Comparison of ENCODE assay signal across 9 cellular contexts in genomic region chr5:146041180-146041789, GRCh38.
DNase-seq lines count a peak whose midpoint lies in the region; ATAC-seq, FAIRE-seq and TF ChIP-seq lines count a peak whose summit lies in the region.
"Had no signal": no experiment of that assay in that cellular context is flagged by ENCODE, and none has a peak within 500 bp of the region (broad histone marks: within the 10 kb centered on the region; RNA-seq: fewer than 3 reads in every experiment).

No MANE protein-coding gene starts in this region.

- ATAC-seq in HG03460 (IDR thresholded peaks at IDR 0.05; ENCODE audit: unreplicated experiment), result peak; percentile 62
- peak; percentile 42 for ATAC-seq in body of pancreas
- ATAC-seq in pancreas, result peak in 3 of 4 donors; percentile 63 to 69 (median 63)
- ATAC-seq in GM21576 (IDR thresholded peaks at IDR 0.05; ENCODE audit: unreplicated experiment), result no peak

- H3K27ac ChIP-seq in breast epithelium (no peak overlapping the region), body of pancreas (no peak overlapping the region), pancreas (no peak overlapping the region)

- peaks cover 6% of the 10 kb centered on the region for H3K36me3 Mint-ChIP-seq in MCF 10A (ENCODE audit: insufficient read depth, unreplicated experiment)
- H3K36me3 Mint-ChIP-seq: activated naive CD4-positive, alpha-beta T cell treated with anti-CD3 and anti-CD28 coated beads, Interleukin-2, amount 50 U/mL, for 24 hours had no signal

- intact Hi-C loops in MCF 10A (cut with micrococcal nuclease), result no loop called here
- intact Hi-C loops in breast epithelium (cut with DNase I; ENCODE audit: low total_unique reads), result no loop called here
- intact Hi-C loops in body of pancreas (cut with DNase I), result no loop called here
- intact Hi-C loops in pancreas (cut with DNase I), result loop anchor here in 1 of 3 donors (10.0 kb wide), 2 partner anchors 56 to 136 kb away; no protein-coding TSS in a partner anchor

- TF ChIP-seq POLR2A in breast epithelium (IDR thresholded peaks at IDR 0.05) (no peak), body of pancreas (IDR thresholded peaks at IDR 0.05) (no peak)

- no peak overlapping the region for H3K4me3 Mint-ChIP-seq in MCF 10A (ENCODE audit: unreplicated experiment)
- H3K4me3 Mint-ChIP-seq: activated naive CD4-positive, alpha-beta T cell treated with anti-CD3 and anti-CD28 coated beads, Interleukin-2, amount 50 U/mL, for 24 hours had no signal

- no peak for FAIRE-seq in pancreas (lab: Jason Lieb, UNC)

- peak overlapping the region; percentile 62 for H3K27ac Mint-ChIP-seq in MCF 10A (ENCODE audit: low read depth, unreplicated experiment)
- H3K27ac Mint-ChIP-seq: activated naive CD4-positive, alpha-beta T cell treated with anti-CD3 and anti-CD28 coated beads, Interleukin-2, amount 50 U/mL, for 24 hours had no signal

- H3K9me3 ChIP-seq in breast epithelium (no peaks in the 10 kb centered on the region), body of pancreas (no peaks in the 10 kb centered on the region), pancreas (no peaks in the 10 kb centered on the region)

- H3K27me3 ChIP-seq in breast epithelium, result no peaks in the 10 kb centered on the region
- H3K27me3 ChIP-seq in body of pancreas, result no peaks in the 10 kb centered on the region
- no peaks in the 10 kb centered on the region for H3K27me3 ChIP-seq in pancreas

- no TSS peak for BruUV-seq in MCF 10A (replicated peaks; lab: Mats Ljungman, UMichigan)

- TF ChIP-seq CTCF in MCF 10A (IDR thresholded peaks at IDR 0.05; ENCODE audit: unreplicated experiment) (no peak), breast epithelium (IDR thresholded peaks at IDR 0.05) (peak in 1 of 3 donors; percentile 29), body of pancreas (IDR thresholded peaks at IDR 0.05) (peak in 6 of 7 experiments; percentile 25 to 39 (median 30)), pancreas (IDR thresholded peaks at IDR 0.05) (peak in 3 of 4 donors; percentile 12 to 36 (median 28))

- POLR2A ChIA-PET in MCF 10A (lab: Yijun Ruan, JAX), result interaction anchor here (0.5 to 7.4 kb wide), 12 partner anchors 9 to 240 kb away, joined by 3 to 112 read pairs (median 6); partner anchors contain the start of genes PRELID2 and SH3RF2

- peak; percentile 34 for DNase-seq in MCF 10A (ENCODE audit: unreplicated experiment)
- DNase-seq in breast epithelium (ENCODE audit: low spot score in 2 of 2), result no peak
- DNase-seq in body of pancreas, result no peak
- DNase-seq in pancreas, result no peak
- no peak for DNase-seq in NCI-H1092 treated with DMSO at 0.1 percent for 48 hours (lab: John Stamatoyannopoulos, UW)
- DNase-seq in activated T-cell treated with anti-CD3 and anti-CD28 coated beads for 4 hours, result no peak

- 88 to 90% methylated on average over 10 of the region's 10 CpGs for WGBS in body of pancreas, 2 donors
- WGBS in pancreas, 2 donors, result 86 to 91% methylated on average over 10 of the region's 10 CpGs

- no peaks in the 10 kb centered on the region for H3K27me3 Mint-ChIP-seq in MCF 10A (ENCODE audit: insufficient read depth, unreplicated experiment)
- H3K27me3 Mint-ChIP-seq: activated naive CD4-positive, alpha-beta T cell treated with anti-CD3 and anti-CD28 coated beads, Interleukin-2, amount 50 U/mL, for 24 hours had no signal

- H3K4me1 ChIP-seq in breast epithelium, result no peaks in the 10 kb centered on the region
- H3K4me1 ChIP-seq in body of pancreas, result no peaks in the 10 kb centered on the region
- H3K4me1 ChIP-seq in pancreas, result no peaks in the 10 kb centered on the region

- peaks cover 53% of the 10 kb centered on the region for H3K4me1 Mint-ChIP-seq in MCF 10A (ENCODE audit: insufficient read depth, unreplicated experiment)
- H3K4me1 Mint-ChIP-seq: activated naive CD4-positive, alpha-beta T cell treated with anti-CD3 and anti-CD28 coated beads, Interleukin-2, amount 50 U/mL, for 24 hours had no signal

- CTCF ChIA-PET in MCF 10A (lab: Yijun Ruan, JAX), result interaction anchor here (0.6 to 3.1 kb wide), 27 partner anchors 9 to 1848 kb away, joined by 3 to 35 read pairs (median 4); partner anchors contain the start of gene PRELID2

- H3K9me3 Mint-ChIP-seq in MCF 10A (ENCODE audit: unreplicated experiment), result peaks cover 7% of the 10 kb centered on the region
- H3K9me3 Mint-ChIP-seq: activated naive CD4-positive, alpha-beta T cell treated with anti-CD3 and anti-CD28 coated beads, Interleukin-2, amount 50 U/mL, for 24 hours had no signal

- H3K36me3 ChIP-seq in breast epithelium, result no peaks in the 10 kb centered on the region
- no peaks in the 10 kb centered on the region for H3K36me3 ChIP-seq in body of pancreas (replicated peaks in 1 of 2; ENCODE audit: insufficient read depth in 1 of 2, low read depth in 2 of 2)
- H3K36me3 ChIP-seq in pancreas, result no peaks in the 10 kb centered on the region

- H3K4me3 ChIP-seq in breast epithelium (no peak overlapping the region), body of pancreas (no peak overlapping the region), pancreas (no peak overlapping the region)
